19 cellular contexts compared by ENCODE assay signal in genomic region chr6:163516908-163517307, GRCh38.
"Had no signal": no experiment of that assay in that cellular context is flagged by ENCODE, and none has a peak within 500 bp of the region (broad histone marks: within the 10 kb centered on the region; RNA-seq: fewer than 3 reads in every experiment).

No MANE protein-coding gene starts in this region.

- H3K27me3 Mint-ChIP-seq: activated CD4-positive, alpha-beta memory T cell treated with anti-CD3 and anti-CD28 coated beads, Interleukin-2, amount 10 ng/mL, durations not matched to agents 7 days and 5 days; activated CD4-positive, alpha-beta T cell treated with anti-CD3 and anti-CD28 coated beads, Interleukin-2, amount 10 ng/mL, durations not matched to agents 24 days and 14 days; activated naive CD8-positive, alpha-beta T cell treated with anti-CD3 and anti-CD28 coated beads, Interleukin-2, amount 50 U/mL, for 24 hours had no signal

- DNase-seq: activated CD4-positive, alpha-beta memory T cell treated with anti-CD3 and anti-CD28 coated beads, Interleukin-2, amount 10 ng/mL, durations not matched to agents 7 days and 5 days; activated CD4-positive, alpha-beta T cell treated with anti-CD3 and anti-CD28 coated beads, Interleukin-2, amount 10 ng/mL, durations not matched to agents 24 days and 14 days; activated gamma-delta T cell; activated naive CD4-positive, alpha-beta T cell treated with anti-CD3 and anti-CD28 coated beads, Interleukin-2, amount 50 U/mL, for 16 hours; activated naive CD8-positive, alpha-beta T cell treated with anti-CD3 and anti-CD28 coated beads, Interleukin-2, amount 50 U/mL, for 24 hours; activated T-cell treated with anti-CD3 and anti-CD28 coated beads, Interleukin-2, amount 50 U/mL, for 72 hours; body of pancreas; cortex of kidney; kidney; nephron progenitor cell; occipital lobe; spleen; stimulated activated CD4-positive, alpha-beta T cell treated with anti-CD3 and anti-CD28 coated beads, Interleukin-4, amount 100 ng/mL, for 24 hours; stimulated activated naive CD4-positive, alpha-beta T cell treated with Interleukin-2 at 50 U/mL for 16 hours; SW 1271; upper lobe of left lung had no signal

- H3K27ac ChIP-seq: body of pancreas, cardiac muscle cell, right atrium auricular region, spleen, upper lobe of left lung had no signal

- H3K27me3 ChIP-seq: body of pancreas, cardiac muscle cell, right atrium auricular region, spleen, upper lobe of left lung had no signal

- H3K4me3 Mint-ChIP-seq: activated CD4-positive, alpha-beta memory T cell treated with anti-CD3 and anti-CD28 coated beads, Interleukin-2, amount 10 ng/mL, durations not matched to agents 7 days and 5 days; activated CD4-positive, alpha-beta T cell treated with anti-CD3 and anti-CD28 coated beads, Interleukin-2, amount 10 ng/mL, durations not matched to agents 24 days and 14 days; activated naive CD8-positive, alpha-beta T cell treated with anti-CD3 and anti-CD28 coated beads, Interleukin-2, amount 50 U/mL, for 24 hours; activated T-cell treated with anti-CD3 and anti-CD28 coated beads, Interleukin-2, amount 50 U/mL, for 72 hours; nephron progenitor cell had no signal

- H3K9me3 Mint-ChIP-seq: activated CD4-positive, alpha-beta memory T cell treated with anti-CD3 and anti-CD28 coated beads, Interleukin-2, amount 10 ng/mL, durations not matched to agents 7 days and 5 days; activated CD4-positive, alpha-beta T cell treated with anti-CD3 and anti-CD28 coated beads, Interleukin-2, amount 10 ng/mL, durations not matched to agents 24 days and 14 days; activated naive CD8-positive, alpha-beta T cell treated with anti-CD3 and anti-CD28 coated beads, Interleukin-2, amount 50 U/mL, for 24 hours; nephron progenitor cell had no signal

- H3K27ac Mint-ChIP-seq: activated CD4-positive, alpha-beta memory T cell treated with anti-CD3 and anti-CD28 coated beads, Interleukin-2, amount 10 ng/mL, durations not matched to agents 7 days and 5 days; activated CD4-positive, alpha-beta T cell treated with anti-CD3 and anti-CD28 coated beads, Interleukin-2, amount 10 ng/mL, durations not matched to agents 24 days and 14 days; activated naive CD8-positive, alpha-beta T cell treated with anti-CD3 and anti-CD28 coated beads, Interleukin-2, amount 50 U/mL, for 24 hours; activated T-cell treated with anti-CD3 and anti-CD28 coated beads, Interleukin-2, amount 50 U/mL, for 72 hours; nephron progenitor cell had no signal

- H3K4me1 Mint-ChIP-seq: nephron progenitor cell had no signal

- H3K36me3 ChIP-seq: cardiac muscle cell, right atrium auricular region, spleen, upper lobe of left lung had no signal

- H3K9me3 ChIP-seq: body of pancreas, right atrium auricular region, spleen, upper lobe of left lung had no signal

- ATAC-seq: activated CD4-positive, CD25-positive, alpha-beta regulatory T cell treated with anti-CD3 and anti-CD28 coated beads, Interleukin-2, amount 50 U/mL, for 24 hours; activated naive CD8-positive, alpha-beta T cell treated with anti-CD3 and anti-CD28 coated beads, Interleukin-2, amount 50 U/mL, for 24 hours; activated T-cell treated with anti-CD3 and anti-CD28 coated beads, Interleukin-2, amount 50 U/mL, for 72 hours; body of pancreas had no signal

- H3K4me3 ChIP-seq: body of pancreas, cardiac muscle cell, right atrium auricular region, spleen, upper lobe of left lung had no signal

- FAIRE-seq: kidney had no signal
